26 cellular contexts compared by ENCODE assay signal in genomic region chr10:120478401-120478800, GRCh38. TPM values are rescaled to one million over a fixed set of nuclear protein-coding genes. Genes with fewer than 3 reads are reported as not detected.
"Had no signal": no experiment of that assay in that cellular context is flagged by ENCODE, and none has a peak within 500 bp of the region (broad histone marks: within the 10 kb centered on the region; RNA-seq: fewer than 3 reads in every experiment).

No MANE protein-coding gene starts in this region.

- H3K4me3 ChIP-seq: lung, neural progenitor cell, prostate gland, right atrium auricular region, testis, tibial artery had no signal

- H3K27ac ChIP-seq: epithelial cell of prostate, neural progenitor cell, prostate gland, right atrium auricular region, testis, tibial artery had no signal

- H2AFZ ChIP-seq: neural progenitor cell had no signal

- H3K9ac ChIP-seq: neural progenitor cell had no signal

- H3K4me2 ChIP-seq: neural progenitor cell had no signal

- H3K9me3 ChIP-seq: prostate gland, right atrium auricular region, testis had no signal

- H3K4me1 Mint-ChIP-seq: endodermal cell; neural progenitor cell; stimulated activated memory B cell treated with anti-CD40 and anti-IgM and Interleukin-4, amounts not matched to agents 10 μg/mL and 1 μg/mL and 100 μg/mL, for 72 hours had no signal

- DNase-seq: effector CD8-positive, alpha-beta T cell; endodermal cell; foreskin melanocyte; glutamatergic neuron; kidney; midbrain; naive thymus-derived CD4-positive, alpha-beta T cell; stimulated activated CD4-positive, alpha-beta T cell treated with anti-CD3 and anti-CD28 coated beads, Interleukin-4, amount 100 ng/mL, for 4 hours; stimulated activated naive CD8-positive, alpha-beta T cell treated with anti-CD3 and anti-CD28 coated beads, Interleukin-15, Interleukin-2, amounts not matched to agents 100 U/mL and 50 U/mL, for 24 hours; substantia nigra; testis; tibial artery had no signal

- H3K27ac Mint-ChIP-seq: dendritic cell treated with granulocyte-macrophage colony-stimulating factor and Interleukin-4, amounts not matched to agents 40 ng/mL and 50 ng/mL, for 4 days; endodermal cell; memory B cell; naive thymus-derived CD4-positive, alpha-beta T cell; nephron; neural progenitor cell; stimulated activated memory B cell treated with anti-CD40 and anti-IgM and Interleukin-4, amounts not matched to agents 10 μg/mL and 1 μg/mL and 100 μg/mL, for 72 hours had no signal

- H3K27me3 ChIP-seq: neural progenitor cell, right atrium auricular region, testis, tibial artery had no signal

- H3K27me3 Mint-ChIP-seq: dendritic cell treated with granulocyte-macrophage colony-stimulating factor and Interleukin-4, amounts not matched to agents 40 ng/mL and 50 ng/mL, for 4 days; stimulated activated memory B cell treated with anti-CD40 and anti-IgM and Interleukin-4, amounts not matched to agents 10 μg/mL and 1 μg/mL and 100 μg/mL, for 72 hours had no signal

- H3K36me3 Mint-ChIP-seq: memory B cell; neural progenitor cell; stimulated activated memory B cell treated with anti-CD40 and anti-IgM and Interleukin-4, amounts not matched to agents 10 μg/mL and 1 μg/mL and 100 μg/mL, for 72 hours; type B pancreatic cell had no signal

- H3K4me1 ChIP-seq: neural progenitor cell, prostate gland, right atrium auricular region, testis, tibial artery had no signal

- ATAC-seq: esophagus mucosa; left lobe of liver; naive thymus-derived CD4-positive, alpha-beta T cell; sciatic nerve; stimulated activated memory B cell treated with anti-CD40 and anti-IgM and Interleukin-4, amounts not matched to agents 10 μg/mL and 1 μg/mL and 100 μg/mL, for 72 hours; stimulated activated naive CD8-positive, alpha-beta T cell treated with anti-CD3 and anti-CD28 coated beads, Interleukin-15, Interleukin-2, amounts not matched to agents 100 U/mL and 50 U/mL, for 24 hours had no signal

- H3K36me3 ChIP-seq: neural progenitor cell, prostate gland, right atrium auricular region, tibial artery had no signal

- H3K4me3 Mint-ChIP-seq: dendritic cell treated with granulocyte-macrophage colony-stimulating factor and Interleukin-4, amounts not matched to agents 40 ng/mL and 50 ng/mL, for 4 days; endodermal cell; memory B cell; naive thymus-derived CD4-positive, alpha-beta T cell; nephron; neural progenitor cell; stimulated activated memory B cell treated with anti-CD40 and anti-IgM and Interleukin-4, amounts not matched to agents 10 μg/mL and 1 μg/mL and 100 μg/mL, for 72 hours; type B pancreatic cell had no signal

- H3K9me3 Mint-ChIP-seq: stimulated activated memory B cell treated with anti-CD40 and anti-IgM and Interleukin-4, amounts not matched to agents 10 μg/mL and 1 μg/mL and 100 μg/mL, for 72 hours had no signal

- FAIRE-seq: colon, kidney had no signal

RNA-seq across cellular contexts. Expression of gene PLPP4, which starts 21.4 kb away (rescaled TPM):
- total RNA-seq: esophagus mucosa; naive thymus-derived CD4-positive, alpha-beta T cell; right atrium auricular region had no signal
- polyA plus RNA-seq: naive thymus-derived CD4-positive, alpha-beta T cell had no signal
